In the genomic region with DNA sequence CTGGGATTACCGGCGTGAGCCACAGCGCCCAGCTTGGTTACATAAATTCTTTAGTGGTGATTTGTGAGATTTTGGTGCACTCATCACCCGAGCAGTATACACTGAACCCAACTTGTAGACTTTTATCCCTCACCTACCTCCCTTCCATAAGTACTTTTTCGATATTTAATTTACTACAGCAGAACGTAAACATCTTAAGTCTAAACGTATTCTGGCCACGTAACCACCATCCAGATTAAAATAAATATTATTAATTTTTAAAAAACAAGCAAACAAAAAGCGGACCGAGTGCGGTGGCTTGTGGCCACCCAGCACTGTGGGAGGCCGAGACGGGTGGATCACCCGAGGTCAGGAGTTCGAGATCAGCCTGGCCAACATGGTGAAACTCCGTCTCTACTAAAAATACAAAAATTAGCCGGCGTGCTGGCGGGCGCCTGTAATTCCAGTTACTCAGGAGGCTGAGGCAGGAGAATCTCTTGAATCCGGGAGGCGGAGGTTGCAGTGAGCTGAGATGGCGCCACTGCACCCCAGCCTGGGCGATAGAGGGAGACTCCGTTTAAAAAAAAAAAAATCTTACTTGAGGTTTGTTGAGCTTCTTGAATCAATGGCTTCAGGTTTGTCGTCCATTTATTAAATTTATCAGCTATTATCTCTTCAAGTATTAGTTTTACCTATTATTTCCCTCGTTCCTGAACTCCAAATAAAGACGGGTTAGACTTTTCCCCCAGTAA, we compare ENCODE assay signal across 2 cellular contexts.
TF ChIP-seq lines count a peak whose summit lies in the region.

No MANE protein-coding gene starts in this region.

TF ChIP-seq in PFSK-1, 5 proteins besides CTCF, POLR2A, EP300 and RAD21:
- TF ChIP-seq TAF1 (IDR thresholded peaks at IDR 0.05; ENCODE audit: borderline replicate concordance, insufficient read depth, low read length): 0 out of 2 replicates have a peak, but pooled peaks have one; percentile 18

TF ChIP-seq in H1, 55 proteins besides CTCF, POLR2A, EP300 and RAD21:
- TF ChIP-seq RBBP5 (IDR thresholded peaks at IDR 0.05; ENCODE audit: borderline replicate concordance, low read depth, low read length): 0 out of 2 replicates have a peak, but pooled peaks have one; percentile 83
